ENCODE assay signal across 20 cellular contexts in the genomic region with DNA sequence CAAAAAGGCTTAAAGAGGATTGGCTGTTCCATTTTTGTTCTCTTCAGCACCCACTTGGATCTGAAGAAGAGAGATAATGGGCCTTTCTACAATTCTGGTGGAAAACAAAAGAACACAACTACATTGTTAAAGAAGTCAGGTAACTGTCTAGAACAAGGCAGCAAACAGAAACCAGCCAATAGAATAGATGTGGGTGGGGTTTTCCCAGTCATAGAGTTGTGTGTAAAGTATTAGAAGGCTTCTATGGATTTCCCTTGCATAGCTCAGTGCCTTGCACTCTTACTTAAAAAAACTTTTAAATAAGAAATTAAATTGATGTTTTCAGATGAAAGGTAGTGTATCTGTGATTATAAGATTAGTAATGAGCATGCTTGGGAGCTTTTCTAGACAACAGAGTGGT.
DNase-seq lines count a peak whose midpoint lies in the region; ATAC-seq, FAIRE-seq and TF ChIP-seq lines count a peak whose summit lies in the region.
"Had no signal": no experiment of that assay in that cellular context is flagged by ENCODE, and none has a peak within 500 bp of the region (broad histone marks: within the 10 kb centered on the region; RNA-seq: fewer than 3 reads in every experiment).

No MANE protein-coding gene starts in this region.

- 0 out of 2 replicates have a peak overlapping the region, but pooled peaks have one; percentile 14 for H2AFZ ChIP-seq in MM.1S (ENCODE audit: low read length)

- no peak for TF ChIP-seq POLR2A in GM12892 (IDR thresholded peaks at IDR 0.05; ENCODE audit: low read depth, low read length)

- FAIRE-seq in GM12892 (lab: Jason Lieb, UNC): no peak

- no peak overlapping the region for H3K9ac ChIP-seq in MM.1S (ENCODE audit: low read length)
- H3K9ac ChIP-seq: KMS-11 had no signal

- TF ChIP-seq CTCF in MM.1S (IDR thresholded peaks at IDR 0.05; ENCODE audit: low read length): no peak

- ATAC-seq in GM18502 (IDR thresholded peaks at IDR 0.05; ENCODE audit: poor library complexity, unreplicated experiment) (peak; percentile 55), HG02610 (IDR thresholded peaks at IDR 0.05; ENCODE audit: unreplicated experiment) (peak; percentile 73), HG02885 (IDR thresholded peaks at IDR 0.05; ENCODE audit: poor library complexity, unreplicated experiment) (peak; percentile 68)

- DNase-seq in MM.1S (peak; percentile 24), GOT3 (lab: John Stamatoyannopoulos, UW) (no peak), islet precursor cell (no peak), GM12892 (ENCODE audit: insufficient read length) (no peak), NCI-H510A treated with DMSO at 0.1 percent for 48 hours (lab: John Stamatoyannopoulos, UW) (no peak)
- DNase-seq: 8988T; CD8-positive, alpha-beta memory T cell; GDM1; H9; HFFc6; IMR-90; NCI-H187; SHP77 treated with DMSO at 0.1 percent for 48 hours had no signal

- peaks cover 2% of the 10 kb centered on the region for H3F3A ChIP-seq in MM.1S (ENCODE audit: insufficient read depth, low read length)

- no peak overlapping the region for H3K4me2 ChIP-seq in MM.1S (ENCODE audit: low read depth, low read length)
- H3K4me2 ChIP-seq: KMS-11 had no signal

- no peak overlapping the region for H3K27ac ChIP-seq in MM.1S (ENCODE audit: low read length)
- H3K27ac ChIP-seq: C4-2B, KMS-11, RWPE1, SK-N-MC had no signal

- H3K27me3 ChIP-seq in MM.1S (replicated peaks; ENCODE audit: insufficient read depth, low read length): no peaks in the 10 kb centered on the region

- peaks cover 16% of the 10 kb centered on the region for H3K4me1 ChIP-seq in MM.1S (ENCODE audit: low read length)

- no peak overlapping the region for H3K4me3 ChIP-seq in MM.1S (ENCODE audit: low read length)
- H3K4me3 ChIP-seq: SK-N-MC had no signal

- H3K9me3 ChIP-seq in MM.1S (replicated peaks; ENCODE audit: insufficient read depth, low read length): no peaks in the 10 kb centered on the region

- H3K79me2 ChIP-seq in MM.1S (ENCODE audit: low read length): no peaks in the 10 kb centered on the region

- no peaks in the 10 kb centered on the region for H4K20me1 ChIP-seq in MM.1S (ENCODE audit: insufficient read depth, low read length)

- no peaks in the 10 kb centered on the region for H3K36me3 ChIP-seq in MM.1S (replicated peaks; ENCODE audit: insufficient read depth, low read length)

- no peaks in the 10 kb centered on the region for H3K9me2 ChIP-seq in MM.1S (replicated peaks; ENCODE audit: insufficient read depth, low read length)
